Comparison of ENCODE assay signal across 20 cellular contexts in genomic region chr9:10396641-10397040, GRCh38.
"Had no signal": no experiment of that assay in that cellular context is flagged by ENCODE, and none has a peak within 500 bp of the region (broad histone marks: within the 10 kb centered on the region; RNA-seq: fewer than 3 reads in every experiment).

No MANE protein-coding gene starts in this region.

- H3K27me3 ChIP-seq: brain microvascular endothelial cell, esophagus squamous epithelium, neutrophil had no signal

- H3K4me3 Mint-ChIP-seq: activated T-helper 17 cell treated with anti-CD3 and anti-CD28 coated beads, Interleukin-2, amount 50 U/mL, for 72 hours; memory B cell; naive thymus-derived CD4-positive, alpha-beta T cell; stimulated activated memory B cell treated with anti-CD40 and anti-IgM and Interleukin-4, amounts not matched to agents 10 μg/mL and 1 μg/mL and 100 μg/mL, for 72 hours had no signal

- H3K27me3 Mint-ChIP-seq: activated T-helper 17 cell treated with anti-CD3 and anti-CD28 coated beads, Interleukin-2, amount 50 U/mL, for 72 hours; memory B cell; naive thymus-derived CD4-positive, alpha-beta T cell; stimulated activated memory B cell treated with anti-CD40 and anti-IgM and Interleukin-4, amounts not matched to agents 10 μg/mL and 1 μg/mL and 100 μg/mL, for 72 hours had no signal

- H3K36me3 Mint-ChIP-seq: memory B cell; naive thymus-derived CD4-positive, alpha-beta T cell; stimulated activated memory B cell treated with anti-CD40 and anti-IgM and Interleukin-4, amounts not matched to agents 10 μg/mL and 1 μg/mL and 100 μg/mL, for 72 hours had no signal

- DNase-seq: activated CD4-positive, alpha-beta T cell treated with anti-CD3 and anti-CD28 coated beads, Interleukin-2, amount 50 U/mL, for 4 hours; activated CD4-positive, CD25-positive, alpha-beta regulatory T cell treated with anti-CD3 and anti-CD28 coated beads, Interleukin-2, amount 50 U/mL, for 72 hours; activated naive CD4-positive, alpha-beta T cell treated with Interleukin-2 at 50 U/mL for 16 hours; anterior cingulate cortex; brain microvascular endothelial cell; cortex of kidney; effector CD8-positive, alpha-beta T cell; esophagus squamous epithelium; glutamatergic neuron; hypothalamus; kidney; left ventricle myocardium inferior; mucosa of descending colon; naive thymus-derived CD4-positive, alpha-beta T cell; retina had no signal

- H3K4me3 ChIP-seq: esophagus squamous epithelium, left ventricle myocardium inferior, mucosa of descending colon had no signal

- H3K36me3 ChIP-seq: brain microvascular endothelial cell, esophagus squamous epithelium, left ventricle myocardium inferior, neutrophil had no signal

- H3K4me1 Mint-ChIP-seq: activated T-helper 17 cell treated with anti-CD3 and anti-CD28 coated beads, Interleukin-2, amount 50 U/mL, for 72 hours; memory B cell; stimulated activated memory B cell treated with anti-CD40 and anti-IgM and Interleukin-4, amounts not matched to agents 10 μg/mL and 1 μg/mL and 100 μg/mL, for 72 hours had no signal

- H3K4me1 ChIP-seq: esophagus squamous epithelium, left ventricle myocardium inferior, parathyroid adenoma had no signal

- H3K27ac Mint-ChIP-seq: activated T-helper 17 cell treated with anti-CD3 and anti-CD28 coated beads, Interleukin-2, amount 50 U/mL, for 72 hours; memory B cell; naive thymus-derived CD4-positive, alpha-beta T cell; stimulated activated memory B cell treated with anti-CD40 and anti-IgM and Interleukin-4, amounts not matched to agents 10 μg/mL and 1 μg/mL and 100 μg/mL, for 72 hours had no signal

- H3K9me3 Mint-ChIP-seq: memory B cell; stimulated activated memory B cell treated with anti-CD40 and anti-IgM and Interleukin-4, amounts not matched to agents 10 μg/mL and 1 μg/mL and 100 μg/mL, for 72 hours had no signal

- H3K9me3 ChIP-seq: esophagus squamous epithelium, left ventricle myocardium inferior, mucosa of descending colon, neutrophil had no signal

- H3K27ac ChIP-seq: brain microvascular endothelial cell, esophagus squamous epithelium, left ventricle myocardium inferior, neutrophil, parathyroid adenoma had no signal

- ATAC-seq: activated T-helper 17 cell treated with anti-CD3 and anti-CD28 coated beads, Interleukin-2, amount 50 U/mL, for 72 hours; mucosa of descending colon; naive thymus-derived CD4-positive, alpha-beta T cell; stimulated activated memory B cell treated with anti-CD40 and anti-IgM and Interleukin-4, amounts not matched to agents 10 μg/mL and 1 μg/mL and 100 μg/mL, for 72 hours had no signal
